ENCODE assay signal across 8 cellular contexts in genomic region chr16:20675488-20676267, GRCh38. TPM values are rescaled to one million over a fixed set of nuclear protein-coding genes. Genes with fewer than 3 reads are reported as not detected.
DNase-seq lines count a peak whose midpoint lies in the region; ATAC-seq, FAIRE-seq and TF ChIP-seq lines count a peak whose summit lies in the region.

No MANE protein-coding gene starts in this region.

- H3K4me1 ChIP-seq in ACC112 (ENCODE audit: control insufficient read depth, insufficient read depth, low read length, unreplicated experiment) (peaks cover 7% of the 10 kb centered on the region), GM12878 (ENCODE audit: control insufficient read depth, insufficient read depth, low read length) (peaks cover 22% of the 10 kb centered on the region)

- SMC1A ChIA-PET in GM12878 (lab: Charles Lee; ENCODE audit: uncharacterized antibody, unreplicated experiment), result interaction anchor here (0.6 to 1.9 kb wide), 13 partner anchors 9 to 205 kb away, joined by 3 to 7 read pairs (median 3); partner anchors contain the start of gene THUMPD1

- intact Hi-C loops in GM12878 (cut with micrococcal nuclease; ENCODE audit: unreplicated experiment), result no loop called here

- H3K79me2 ChIP-seq in ACC112 (ENCODE audit: control insufficient read depth, insufficient read depth, low read length, unreplicated experiment) (no peaks in the 10 kb centered on the region), GM12878 (ENCODE audit: control insufficient read depth, insufficient read depth, low read length) (no peaks in the 10 kb centered on the region)

- CTCF ChIA-PET in GM12878 (lab: Yijun Ruan, JAX), result interaction anchor here (1.0 to 2.6 kb wide), 4 partner anchors 28 to 290 kb away, joined by 3 to 11 read pairs (median 5); no protein-coding TSS in a partner anchor

- H3K4me2 ChIP-seq in GM12878 (ENCODE audit: control insufficient read depth, insufficient read depth), result peak overlapping the region; percentile 90

- TF ChIP-seq RAD21 in GM12878 (IDR thresholded peaks at IDR 0.05; ENCODE audit: insufficient read depth, low read depth, low read length), result no peak

- peak; percentile 70 for ATAC-seq in GM21381 (IDR thresholded peaks at IDR 0.05; ENCODE audit: unreplicated experiment)
- peak; percentile 86 for ATAC-seq in GM12878

- H2AFZ ChIP-seq in ACC112 (ENCODE audit: low read length, unreplicated experiment), result peak overlapping the region; percentile 15
- peak overlapping the region; percentile 95 for H2AFZ ChIP-seq in GM12878 (ENCODE audit: control insufficient read depth, low read depth, low read length)

- RAD21 ChIA-PET in GM12878 (lab: Charles Lee; ENCODE audit: unreplicated experiment), result interaction anchor here (0.6 to 2.3 kb wide), 5 partner anchors 33 to 95 kb away, joined by 3 to 7 read pairs (median 4); partner anchors contain the start of gene THUMPD1

- POLR2A ChIA-PET in GM12878 (lab: Charles Lee), result no interaction called here

- H3K4me3 ChIP-seq in ACC112 (ENCODE audit: low read depth, low read length) (peak overlapping the region; percentile 58), GM12878 (peak overlapping the region; percentile 75; the same call in 1 of the 2 replicates)

- H3K36me3 ChIP-seq in ACC112 (ENCODE audit: insufficient read depth, low read length) (no peaks in the 10 kb centered on the region), GM12878 (ENCODE audit: control insufficient read depth in 2 of 2, insufficient read depth in 2 of 2, low read length in 1 of 2) (no peaks in the 10 kb centered on the region)

- peak; percentile 49 for FAIRE-seq in GM12878 (lab: Jason Lieb, UNC)

- no peak for TF ChIP-seq POLR2A in GM12878 (IDR thresholded peaks at IDR 0.05; ENCODE audit: low read depth, low read length)

- H3K9me3 ChIP-seq in GM12878 (replicated peaks; ENCODE audit: control insufficient read depth, insufficient read depth, low read length), result no peaks in the 10 kb centered on the region

- in situ Hi-C loops in GM12878 (cut with MboI), result no loop called here

- TF ChIP-seq EP300 in GM12878 (IDR thresholded peaks at IDR 0.05; ENCODE audit: borderline replicate concordance in 1 of 2, control insufficient read depth in 1 of 2, low read depth in 2 of 2, low read length in 2 of 2), result no peak

- BruUV-seq in GM12878 (replicated peaks; lab: Mats Ljungman, UMichigan), result no TSS peak

- H3K9ac ChIP-seq in GM12878 (ENCODE audit: control insufficient read depth, insufficient read depth, low read length), result peak overlapping the region; percentile 15; the same call in 1 of the 2 replicates

- H3K27ac ChIP-seq in ACC112 (ENCODE audit: low read depth, low read length), result no peak overlapping the region
- peak overlapping the region; percentile 64; the same call in 1 of the 2 replicates for H3K27ac ChIP-seq in GM12878 (ENCODE audit: control insufficient read depth, insufficient read depth)

- DNase-seq in NCI-H2227 (lab: John Stamatoyannopoulos, UW; ENCODE audit: unreplicated experiment), result peak; percentile 28
- DNase-seq in GM12878 (ENCODE audit: low read depth, low spot score), result peak; percentile 38
- peak; percentile 61 for DNase-seq in kidney glomerular epithelial cell (lab: John Stamatoyannopoulos, UW)
- DNase-seq in stimulated activated CD8-positive, alpha-beta memory T cell treated with anti-CD3 and anti-CD28 coated beads, Interleukin-12 subunit alpha, Interleukin-12 subunit beta, amount 100 ng/mL, for 24 hours (ENCODE audit: extremely low read depth), result peak; percentile 5
- no peak for DNase-seq in H4 (ENCODE audit: low spot score)
- DNase-seq in SK-N-DZ (ENCODE audit: low spot score), result no peak

- TF ChIP-seq CTCF in GM12878 (IDR thresholded peaks at IDR 0.05 in 2 of 3, conservative IDR thresholded peaks at IDR 0.05 in 1 of 3; ENCODE audit: control insufficient read depth in 2 of 3, extremely low read depth in 1 of 3, insufficient read depth in 1 of 3, low read depth in 3 of 3, low read length in 3 of 3), result no peak

- no peaks in the 10 kb centered on the region for H4K20me1 ChIP-seq in GM12878 (ENCODE audit: control insufficient read depth, insufficient read depth)

- 14% methylated on average over 6 of the region's 6 CpGs for WGBS in GM12878 (ENCODE audit: insufficient coverage, insufficient replicate concordance, low lambda C conversion rate, missing lambda C conversion rate)

- H3K27me3 ChIP-seq in ACC112 (ENCODE audit: insufficient read depth, low read length) (peaks cover 9% of the 10 kb centered on the region), GM12878 (replicated peaks in 1 of 2; ENCODE audit: control insufficient read depth in 2 of 2, insufficient read depth in 2 of 2, low read length in 1 of 2) (no peaks in the 10 kb centered on the region)

TF ChIP-seq in GM12878, 131 proteins besides CTCF, POLR2A, EP300 and RAD21 (continues in another document):
- TF ChIP-seq TBL1XR1 (IDR thresholded peaks at IDR 0.05; ENCODE audit: low read depth, low read length), result no peak
- TF ChIP-seq RELB (IDR thresholded peaks at IDR 0.05; ENCODE audit: low read depth), result 0 out of 2 replicates have a peak, but pooled peaks have one; percentile 32
- no peak for TF ChIP-seq ZNF592 (IDR thresholded peaks at IDR 0.05)
- no peak for TF ChIP-seq NR2F1 (conservative IDR thresholded peaks at IDR 0.05)
- 0 out of 2 replicates have a peak, but pooled peaks have one; percentile 27 for TF ChIP-seq NBN (IDR thresholded peaks at IDR 0.05)
- TF ChIP-seq TCF3 (IDR thresholded peaks at IDR 0.05; ENCODE audit: borderline replicate concordance, insufficient read depth, low read depth, low read length), result no peak
- no peak for TF ChIP-seq SMC3 (IDR thresholded peaks at IDR 0.05; ENCODE audit: borderline replicate concordance, low read length)
- peak; percentile 7 for TF ChIP-seq SP1 (IDR thresholded peaks at IDR 0.05; ENCODE audit: low read depth, low read length)
- peak; percentile 50; the same call in 1 of the 2 replicates for TF ChIP-seq MXI1 (IDR thresholded peaks at IDR 0.05; ENCODE audit: low read depth, low read length)

RNA-seq across cellular contexts. Expression of gene ACSM1, which starts 21.8 kb away (rescaled TPM):
- total RNA-seq in GM12878 (2013; cell fraction: nucleolus; rRNA removed), result 0.76 and 1.0 TPM in 2 replicates
- total RNA-seq in GM12878 (2014; rRNA removed), result 0.22 TPM in 1 of 2 replicates, not detected in the other
- total RNA-seq in GM12878 (2014; rRNA removed; fragmentation: Illumina TruSeq; extraction: Trizol), result 0.09 and 0.22 TPM in 2 replicates
- total RNA-seq in GM12878 (2021), result not detected in 2 replicates
- not detected for polyA plus RNA-seq in GM12878 (2011; ENCODE audit: low read depth)
- polyA plus RNA-seq in GM12878 (2011; rRNA removed), result 0.15 and 0.26 TPM in 2 replicates
- 0.15 TPM in 2 replicates for polyA plus RNA-seq in GM12878 (2011; cell fraction: cytosol; rRNA removed)
- polyA plus RNA-seq in GM12878 (2011; cell fraction: nucleus; rRNA removed), result 0.23 and 0.82 TPM in 2 replicates
- not detected in 2 replicates for polyA plus RNA-seq in GM12878 (2012)
- 0.13 and 0.55 TPM in 2 replicates for polyA plus RNA-seq in GM12878 (2014; fragmentation: Illumina TruSeq; extraction: Trizol)
- polyA plus RNA-seq in GM12878 (2014; fragmentation: Nextera tagmentation; extraction: Ambion mirVana), result under 1 TPM; 0.11 TPM
- polyA plus RNA-seq in GM12878 (2014; rRNA removed), result 0.14 and 0.22 TPM in 2 replicates
- polyA plus RNA-seq in GM12878 (2016; fragmentation: Nextera tagmentation; extraction: Ambion mirVana), result not detected
- polyA minus RNA-seq in GM12878 (2011; rRNA and poly(A)+ RNA removed), result 0.26 TPM in 1 of 2 replicates, not detected in the other
- not detected in 2 replicates for polyA minus RNA-seq in GM12878 (2011; cell fraction: cytosol; rRNA and poly(A)+ RNA removed)
- 0.12 TPM in 1 of 2 replicates, not detected in the other for polyA minus RNA-seq in GM12878 (2011; cell fraction: nucleus; rRNA and poly(A)+ RNA removed)
- total RNA-seq in H4 (2014; rRNA removed; shearing (Covaris generic)), result 0.56 TPM in 1 of 2 replicates, not detected in the other
- polyA plus RNA-seq in SK-N-DZ (2014; cell fraction: cytosol; rRNA removed), result not detected in 2 replicates
- not detected in 2 replicates for polyA plus RNA-seq in SK-N-DZ (2014; cell fraction: nucleus; rRNA removed)

Comparison
In these comparisons a context has a peak if more than half of its experiments do, and no peak if none do; other contexts are left out.
1. DNase-seq: peak in NCI-H2227 (single experiment), GM12878 (single experiment), kidney glomerular epithelial cell (single experiment) and stimulated activated CD8-positive, alpha-beta memory T cell treated with anti-CD3 and anti-CD28 coated beads, Interleukin-12 subunit alpha, Interleukin-12 subunit beta, amount 100 ng/mL, for 24 hours (single experiment); none in H4 (single experiment) and SK-N-DZ (single experiment).